23 cellular contexts compared by ENCODE assay signal in the genomic region with DNA sequence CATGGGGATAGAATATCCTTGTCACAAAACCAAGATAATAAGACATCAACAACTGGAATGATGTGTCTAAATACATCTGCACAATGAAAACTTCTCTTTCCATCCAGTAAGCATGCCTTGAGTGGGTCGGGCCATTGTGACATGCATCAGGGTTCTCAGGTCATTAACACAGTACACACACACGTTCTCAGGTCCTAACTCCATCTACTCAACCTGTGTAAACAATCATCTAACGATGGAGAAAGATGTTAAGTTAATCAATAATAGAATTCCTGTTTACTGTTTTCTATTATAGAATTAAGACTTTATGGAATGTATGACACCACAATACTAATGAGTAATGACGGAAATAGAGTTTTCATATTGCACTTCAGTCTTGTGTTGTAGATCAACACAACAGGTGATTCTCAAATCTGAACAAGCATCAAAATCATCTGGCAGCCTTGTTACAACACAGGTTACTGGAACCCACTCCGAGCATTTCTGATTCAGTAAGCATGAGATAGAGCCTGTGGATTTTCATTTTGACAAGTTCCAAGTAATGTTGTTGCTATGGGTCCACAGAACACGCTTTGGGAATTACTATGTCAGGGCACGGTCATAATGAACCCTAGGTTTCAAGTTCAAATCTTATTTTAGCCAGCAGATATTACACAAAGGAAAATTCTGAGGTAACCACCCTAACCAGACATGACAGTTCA. TPM values are rescaled to one million over a fixed set of nuclear protein-coding genes. Genes with fewer than 3 reads are reported as not detected.
"Had no signal": no experiment of that assay in that cellular context is flagged by ENCODE, and none has a peak within 500 bp of the region (broad histone marks: within the 10 kb centered on the region; RNA-seq: fewer than 3 reads in every experiment).

No MANE protein-coding gene starts in this region.

- H3K4me3 Mint-ChIP-seq: immature natural killer cell; natural killer cell; T-helper 1 cell treated with Interleukin-12 subunit alpha and Interleukin-12 subunit beta and Interleukin-4 antibody, amounts not matched to agents 30 μg/mL and 1 μg/mL, for 36 hours had no signal

- H3K36me3 ChIP-seq: adrenal gland, esophagus squamous epithelium, neutrophil, pancreas, thoracic aorta, upper lobe of left lung, WERI-Rb-1 had no signal

- H3K27ac ChIP-seq: adrenal gland, esophagus squamous epithelium, neutrophil, pancreas, thoracic aorta, upper lobe of left lung, WERI-Rb-1 had no signal

- FAIRE-seq: endothelial cell of umbilical vein had no signal

- H3K4me3 ChIP-seq: adrenal gland, esophagus squamous epithelium, lung, pancreas, smooth muscle cell, thoracic aorta, upper lobe of left lung had no signal

- H3K27ac Mint-ChIP-seq: activated naive CD4-positive, alpha-beta T cell treated with anti-CD3 and anti-CD28 coated beads, Interleukin-2, amount 50 U/mL, for 72 hours; immature natural killer cell; natural killer cell; T-helper 1 cell treated with Interleukin-12 subunit alpha and Interleukin-12 subunit beta and Interleukin-4 antibody, amounts not matched to agents 30 μg/mL and 1 μg/mL, for 36 hours had no signal

- H3K36me3 Mint-ChIP-seq: immature natural killer cell, natural killer cell had no signal

- ATAC-seq: left cardiac atrium, natural killer cell, pancreas, sciatic nerve had no signal

- H3K27me3 ChIP-seq: adrenal gland, esophagus squamous epithelium, neutrophil, pancreas, upper lobe of left lung had no signal

- H3K4me1 ChIP-seq: adrenal gland, esophagus squamous epithelium, pancreas, upper lobe of left lung had no signal

- DNase-seq: activated CD4-positive, alpha-beta T cell treated with anti-CD3 and anti-CD28 coated beads, Interleukin-2, amount 50 U/mL, for 48 hours; activated CD8-positive, alpha-beta memory T cell treated with anti-CD3 and anti-CD28 coated beads, Interleukin-2, amount 50 U/mL, for 48 hours; activated gamma-delta T cell treated with Interleukin-2 at 50 U/mL for 16 hours; adrenal gland; dermis blood vessel endothelial cell; effector memory CD4-positive, alpha-beta T cell; esophagus squamous epithelium; immature natural killer cell; left cardiac atrium; natural killer cell; pancreas; stimulated activated CD4-positive, alpha-beta T cell treated with anti-CD3 and anti-CD28 coated beads, Interleukin-4, amount 100 ng/mL, for 1 hour; upper lobe of left lung; WERI-Rb-1 had no signal

- H3K9me3 ChIP-seq: adrenal gland, esophagus squamous epithelium, neutrophil, pancreas, thoracic aorta, upper lobe of left lung had no signal

- H3K9me3 Mint-ChIP-seq: immature natural killer cell; T-helper 1 cell treated with Interleukin-12 subunit alpha and Interleukin-12 subunit beta and Interleukin-4 antibody, amounts not matched to agents 30 μg/mL and 1 μg/mL, for 36 hours had no signal

- H3K4me1 Mint-ChIP-seq: immature natural killer cell, natural killer cell had no signal

RNA-seq across cellular contexts. Expression of gene TENM1, which starts 40.3 kb away (rescaled TPM):
- total RNA-seq: dermis blood vessel endothelial cell, endothelial cell of umbilical vein, pulmonary artery endothelial cell had no signal
- polyA plus RNA-seq: endothelial cell of umbilical vein had no signal
